21 cellular contexts compared by ENCODE assay signal in the genomic region with DNA sequence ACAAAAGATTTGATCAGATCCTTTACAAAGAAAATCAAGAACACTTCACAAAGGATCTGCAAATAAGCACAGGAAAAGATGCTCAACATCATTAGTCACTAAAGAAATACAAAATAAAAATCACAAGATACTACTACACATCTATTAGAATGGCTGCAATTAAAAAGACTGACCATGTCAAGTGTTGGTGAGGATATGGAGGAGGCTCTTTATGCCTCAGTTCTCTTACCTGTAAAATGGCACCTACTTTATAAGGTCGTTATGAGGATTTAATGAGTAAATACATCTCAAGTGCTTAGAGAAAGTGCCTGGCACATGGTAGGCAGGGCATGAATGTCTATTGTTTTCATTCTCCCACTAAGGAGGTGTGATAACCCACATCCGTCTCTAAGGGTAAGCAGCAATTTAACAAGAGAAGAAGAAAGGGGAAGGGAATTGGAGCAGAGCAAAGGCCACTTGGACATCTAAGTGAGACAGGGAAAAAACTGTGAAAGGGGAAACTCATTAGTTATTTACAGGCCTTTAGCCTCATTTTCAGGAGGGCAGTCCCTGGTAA.
DNase-seq lines count a peak whose midpoint lies in the region; ATAC-seq and TF ChIP-seq lines count a peak whose summit lies in the region.
"Had no signal": no experiment of that assay in that cellular context is flagged by ENCODE, and none has a peak within 500 bp of the region (broad histone marks: within the 10 kb centered on the region; RNA-seq: fewer than 3 reads in every experiment).

No MANE protein-coding gene starts in this region.

- H3K4me1 ChIP-seq in body of pancreas (peaks cover 47% of the 10 kb centered on the region), prostate gland (replicated peaks) (peaks cover 5% of the 10 kb centered on the region)
- peaks cover 0 to 16% of the 10 kb centered on the region in 2 donors for H3K4me1 ChIP-seq in naive thymus-derived CD4-positive, alpha-beta T cell (ENCODE audit: control insufficient read depth in 2 of 2, insufficient read depth in 2 of 2, low read length in 2 of 2)
- H3K4me1 ChIP-seq: BLaER1 treated with 17β-estradiol and CSF1 and Interleukin-3, amounts not matched to agents 10 nM and 100 nM had no signal

- H3K9me3 ChIP-seq in body of pancreas (no peaks in the 10 kb centered on the region), prostate gland (no peaks in the 10 kb centered on the region)
- H3K9me3 ChIP-seq in naive thymus-derived CD4-positive, alpha-beta T cell (ENCODE audit: control insufficient read depth in 2 of 3, low read length in 3 of 3) = no peaks in the 10 kb centered on the region

- 72 to 85% methylated on average over 2 of the region's 2 CpGs for WGBS in body of pancreas, 2 donors
- WGBS in prostate gland = 76% methylated on average over 2 of the region's 2 CpGs

- H3K9me3 Mint-ChIP-seq in naive thymus-derived CD4-positive, alpha-beta T cell = no peaks in the 10 kb centered on the region
- no peaks in the 10 kb centered on the region for H3K9me3 Mint-ChIP-seq in stimulated activated naive CD8-positive, alpha-beta T cell treated with anti-CD3 and anti-CD28 coated beads, Interleukin-15, amount 100 ng/mL, for 72 hours

- no peak overlapping the region for H3K27ac Mint-ChIP-seq in naive thymus-derived CD4-positive, alpha-beta T cell
- peak overlapping the region in 1 of 2 donors; percentile 55 for H3K27ac Mint-ChIP-seq in stimulated activated naive CD8-positive, alpha-beta T cell treated with anti-CD3 and anti-CD28 coated beads, Interleukin-15, amount 100 ng/mL, for 72 hours

- peak; percentile 24 for DNase-seq in NCI-H2029 (lab: John Stamatoyannopoulos, UW)
- no peak for DNase-seq in NCI-H2029 treated with DMSO at 0.1 percent for 48 hours (lab: John Stamatoyannopoulos, UW)
- no peak for DNase-seq in body of pancreas
- no peak for DNase-seq in naive thymus-derived CD4-positive, alpha-beta T cell
- no peak for DNase-seq in prostate gland (ENCODE audit: low spot score)
- DNase-seq in foreskin melanocyte = no peak
- no peak for DNase-seq in stimulated activated naive CD8-positive, alpha-beta T cell treated with anti-CD3 and anti-CD28 coated beads, Interleukin-15, amount 100 ng/mL, for 72 hours
- DNase-seq: ACHN, GDM1, NCI-H1105, NCI-H2081, NCI-H2171, NCI-H524 treated with DMSO at 0.1 percent for 48 hours, NCI-H82, SIG-M5 had no signal

- peaks cover 15 to 32% (median 21%) of the 10 kb centered on the region in 5 donors for H3K27me3 Mint-ChIP-seq in naive thymus-derived CD4-positive, alpha-beta T cell
- H3K27me3 Mint-ChIP-seq in stimulated activated naive CD8-positive, alpha-beta T cell treated with anti-CD3 and anti-CD28 coated beads, Interleukin-15, amount 100 ng/mL, for 72 hours = peaks cover 44% of the 10 kb centered on the region

- TF ChIP-seq POLR2A in body of pancreas (IDR thresholded peaks at IDR 0.05) (no peak), prostate gland (IDR thresholded peaks at IDR 0.05) (no peak)

- no peak overlapping the region for H3K4me3 ChIP-seq in body of pancreas
- no peak overlapping the region for H3K4me3 ChIP-seq in naive thymus-derived CD4-positive, alpha-beta T cell (ENCODE audit: low read length)
- H3K4me3 ChIP-seq in prostate gland = no peak overlapping the region
- H3K4me3 ChIP-seq: BLaER1 treated with 17β-estradiol and CSF1 and Interleukin-3, amounts not matched to agents 10 nM and 100 nM had no signal

- H3K27ac ChIP-seq in body of pancreas = peak overlapping the region; percentile 33 to 83 (median 66)
- no peak overlapping the region for H3K27ac ChIP-seq in naive thymus-derived CD4-positive, alpha-beta T cell (ENCODE audit: low read depth, low read length)
- H3K27ac ChIP-seq in prostate gland = no peak overlapping the region
- H3K27ac ChIP-seq: 22Rv1; BLaER1 treated with 17β-estradiol and CSF1 and Interleukin-3, amounts not matched to agents 10 nM and 100 nM; KMS-11 had no signal

- H3K4me3 Mint-ChIP-seq in naive thymus-derived CD4-positive, alpha-beta T cell = no peak overlapping the region
- H3K4me3 Mint-ChIP-seq in stimulated activated naive CD8-positive, alpha-beta T cell treated with anti-CD3 and anti-CD28 coated beads, Interleukin-15, amount 100 ng/mL, for 72 hours = no peak overlapping the region

- intact Hi-C loops in body of pancreas (cut with DNase I) (no loop called here), prostate gland (cut with DNase I) (no loop called here)
- intact Hi-C loops in naive thymus-derived CD4-positive, alpha-beta T cell (cut with micrococcal nuclease) = no loop called here

- ATAC-seq in body of pancreas (no peak), GM21786 (IDR thresholded peaks at IDR 0.05; ENCODE audit: unreplicated experiment) (no peak)
- peak; percentile 32 for ATAC-seq in naive thymus-derived CD4-positive, alpha-beta T cell
- ATAC-seq in stimulated activated naive CD8-positive, alpha-beta T cell treated with anti-CD3 and anti-CD28 coated beads, Interleukin-15, amount 100 ng/mL, for 72 hours = no peak
- ATAC-seq: Panc1, SK-N-SH treated with all-trans-retinoic acid at 6 μM for 48 hours had no signal

- TF ChIP-seq CTCF in body of pancreas (IDR thresholded peaks at IDR 0.05) = no peak
- no peak for TF ChIP-seq CTCF in prostate gland (IDR thresholded peaks at IDR 0.05)

- peaks cover 0 to 1% (median 0%) of the 10 kb centered on the region in 7 donors for H3K4me1 Mint-ChIP-seq in naive thymus-derived CD4-positive, alpha-beta T cell
- H3K4me1 Mint-ChIP-seq in stimulated activated naive CD8-positive, alpha-beta T cell treated with anti-CD3 and anti-CD28 coated beads, Interleukin-15, amount 100 ng/mL, for 72 hours = no peaks in the 10 kb centered on the region

- CTCF ChIA-PET in naive thymus-derived CD4-positive, alpha-beta T cell (lab: Charles Lee) = no interaction called here

- H3K36me3 ChIP-seq in body of pancreas (replicated peaks in 1 of 2; ENCODE audit: insufficient read depth in 1 of 2, low read depth in 2 of 2) = no peaks in the 10 kb centered on the region
- H3K36me3 ChIP-seq in naive thymus-derived CD4-positive, alpha-beta T cell (ENCODE audit: control insufficient read depth in 2 of 3, insufficient read depth in 3 of 3, low read length in 3 of 3) = no peaks in the 10 kb centered on the region
- no peaks in the 10 kb centered on the region for H3K36me3 ChIP-seq in prostate gland
- H3K36me3 ChIP-seq: BLaER1 treated with 17β-estradiol and CSF1 and Interleukin-3, amounts not matched to agents 10 nM and 100 nM had no signal

- POLR2A ChIA-PET in naive thymus-derived CD4-positive, alpha-beta T cell (lab: Charles Lee) = no interaction called here

- H3K27me3 ChIP-seq in body of pancreas (no peaks in the 10 kb centered on the region), prostate gland (replicated peaks; ENCODE audit: insufficient read depth) (no peaks in the 10 kb centered on the region)
- no peaks in the 10 kb centered on the region for H3K27me3 ChIP-seq in naive thymus-derived CD4-positive, alpha-beta T cell (ENCODE audit: control insufficient read depth in 2 of 2, insufficient read depth in 2 of 2, low read length in 2 of 2)
- H3K27me3 ChIP-seq: BLaER1 treated with 17β-estradiol and CSF1 and Interleukin-3, amounts not matched to agents 10 nM and 100 nM had no signal

- H3K36me3 Mint-ChIP-seq in naive thymus-derived CD4-positive, alpha-beta T cell = peaks cover 0 to 3% (median 0%) of the 10 kb centered on the region in 5 donors

Comparison
In these comparisons a context has a peak if more than half of its experiments do, and no peak if none do; other contexts are left out.
1. H3K27ac ChIP-seq: peak in body of pancreas (4 of 4); none in naive thymus-derived CD4-positive, alpha-beta T cell (single experiment) and prostate gland (0 of 2).